18 cellular contexts compared by ENCODE assay signal in genomic region chr4:27720010-27720766, GRCh38.
DNase-seq lines count a peak whose midpoint lies in the region; ATAC-seq and TF ChIP-seq lines count a peak whose summit lies in the region.
"Had no signal": no experiment of that assay in that cellular context is flagged by ENCODE, and none has a peak within 500 bp of the region (broad histone marks: within the 10 kb centered on the region; RNA-seq: fewer than 3 reads in every experiment).

No MANE protein-coding gene starts in this region.

- DNase-seq in EL (peak; percentile 9), ascending aorta (ENCODE audit: low spot score in 2 of 2) (no peak)
- no peak for DNase-seq in effector CD4-positive, alpha-beta T cell
- DNase-seq in stimulated activated CD8-positive, alpha-beta memory T cell treated with anti-CD3 and anti-CD28 coated beads, Interleukin-4, amount 100 ng/mL, for 48 hours, result no peak
- DNase-seq in stimulated activated CD4-positive, alpha-beta T cell treated with anti-CD3 and anti-CD28 coated beads, Interleukin-12 subunit alpha, Interleukin-12 subunit beta, amount 100 ng/mL, for 4 hours, result no peak
- DNase-seq: activated CD4-positive, alpha-beta T cell treated with anti-CD3 and anti-CD28 coated beads, Interleukin-2, amount 50 U/mL, for 4 hours; activated T-cell treated with anti-CD3 and anti-CD28 coated beads for 4 hours; mesenchymal stem cell; NCI-H1694; NCI-H2227 treated with DMSO at 0.1 percent for 48 hours; NK-92 treated with Interleukin-12 subunit alpha and Interleukin-12 subunit beta, amount 100 ng/mL, for 24 hours; small intestine; testis had no signal

- no peaks in the 10 kb centered on the region for H3K27me3 ChIP-seq in ascending aorta
- H3K27me3 ChIP-seq: testis had no signal

- H3K36me3 ChIP-seq in ascending aorta, result no peaks in the 10 kb centered on the region

- no peak overlapping the region for H3K4me3 ChIP-seq in ascending aorta
- H3K4me3 ChIP-seq: coronary artery, testis had no signal

- intact Hi-C loops in ascending aorta (cut with DNase I), result no loop called here

- no peak overlapping the region for H3K27ac ChIP-seq in ascending aorta
- H3K27ac ChIP-seq: 22Rv1, coronary artery, testis had no signal

- no peaks in the 10 kb centered on the region for H3K4me1 ChIP-seq in ascending aorta
- H3K4me1 ChIP-seq: testis had no signal

- no peak for TF ChIP-seq CTCF in ascending aorta (IDR thresholded peaks at IDR 0.05)

- no peaks in the 10 kb centered on the region for H3K9me3 ChIP-seq in ascending aorta
- H3K9me3 ChIP-seq: testis had no signal

- ATAC-seq in GM19397 (IDR thresholded peaks at IDR 0.05; ENCODE audit: unreplicated experiment), result peak; percentile 56
- ATAC-seq in HG02759 (IDR thresholded peaks at IDR 0.05; ENCODE audit: unreplicated experiment), result peak; percentile 75
- peak; percentile 83 for ATAC-seq in HG03432 (IDR thresholded peaks at IDR 0.05; ENCODE audit: unreplicated experiment)
